Comparison of ENCODE assay signal across 1 cellular context in the genomic region with DNA sequence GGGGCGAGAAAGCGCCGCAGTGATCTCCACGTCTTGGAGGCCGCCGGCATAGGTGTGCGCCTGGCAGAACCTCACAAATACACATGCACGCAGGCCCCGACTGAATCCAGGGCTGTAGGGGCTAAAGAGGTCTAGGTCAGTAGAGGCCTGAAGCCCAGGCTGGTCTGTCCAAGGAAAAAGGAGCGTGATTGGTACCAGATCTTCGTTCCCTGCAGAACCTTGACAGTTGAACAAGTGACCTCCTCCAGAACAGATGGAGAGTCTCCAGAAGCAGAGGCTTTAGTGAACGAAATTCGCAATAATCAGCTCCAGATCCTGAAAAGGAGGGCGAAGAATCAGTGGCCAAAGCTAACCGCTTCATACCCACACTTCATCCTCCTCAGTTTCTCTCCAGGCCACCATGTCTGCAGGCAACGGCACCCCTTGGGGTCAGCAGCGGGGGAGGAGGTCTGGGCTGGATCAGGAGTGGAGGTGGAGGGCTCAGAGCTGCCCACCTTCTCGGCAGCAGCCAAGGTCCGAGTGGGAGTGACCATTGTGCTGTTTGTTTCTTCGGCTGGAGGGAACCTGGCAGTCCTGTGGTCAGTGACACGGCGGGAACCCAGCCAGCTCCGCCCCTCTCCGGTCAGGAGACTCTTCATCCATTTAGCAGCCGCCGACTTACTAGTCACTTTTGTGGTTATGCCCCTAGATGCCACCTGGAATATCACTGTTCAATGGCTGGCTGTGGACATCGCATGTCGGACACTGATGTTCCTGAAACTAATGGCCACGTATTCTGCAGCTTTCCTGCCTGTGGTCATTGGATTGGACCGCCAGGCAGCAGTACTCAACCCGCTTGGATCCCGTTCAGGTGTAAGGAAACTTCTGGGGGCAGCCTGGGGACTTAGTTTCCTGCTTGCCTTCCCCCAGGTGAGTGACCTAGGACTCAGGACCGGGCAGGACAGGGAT.
TF ChIP-seq lines count a peak whose summit lies in the region.

No MANE protein-coding gene starts in this region.

TF ChIP-seq in HEK293, 187 proteins besides CTCF, POLR2A, EP300 and RAD21 (continued from another document):
- TF ChIP-seq, protein P1, sequence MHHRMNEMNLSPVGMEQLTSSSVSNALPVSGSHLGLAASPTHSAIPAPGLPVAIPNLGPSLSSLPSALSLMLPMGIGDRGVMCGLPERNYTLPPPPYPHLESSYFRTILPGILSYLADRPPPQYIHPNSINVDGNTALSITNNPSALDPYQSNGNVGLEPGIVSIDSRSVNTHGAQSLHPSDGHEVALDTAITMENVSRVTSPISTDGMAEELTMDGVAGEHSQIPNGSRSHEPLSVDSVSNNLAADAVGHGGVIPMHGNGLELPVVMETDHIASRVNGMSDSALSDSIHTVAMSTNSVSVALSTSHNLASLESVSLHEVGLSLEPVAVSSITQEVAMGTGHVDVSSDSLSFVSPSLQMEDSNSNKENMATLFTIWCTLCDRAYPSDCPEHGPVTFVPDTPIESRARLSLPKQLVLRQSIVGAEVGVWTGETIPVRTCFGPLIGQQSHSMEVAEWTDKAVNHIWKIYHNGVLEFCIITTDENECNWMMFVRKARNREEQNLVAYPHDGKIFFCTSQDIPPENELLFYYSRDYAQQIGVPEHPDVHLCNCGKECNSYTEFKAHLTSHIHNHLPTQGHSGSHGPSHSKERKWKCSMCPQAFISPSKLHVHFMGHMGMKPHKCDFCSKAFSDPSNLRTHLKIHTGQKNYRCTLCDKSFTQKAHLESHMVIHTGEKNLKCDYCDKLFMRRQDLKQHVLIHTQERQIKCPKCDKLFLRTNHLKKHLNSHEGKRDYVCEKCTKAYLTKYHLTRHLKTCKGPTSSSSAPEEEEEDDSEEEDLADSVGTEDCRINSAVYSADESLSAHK (tag by site-specific recombination; IDR thresholded peaks at IDR 0.05), result no peak
- no peak for TF ChIP-seq HOXC10 (CRISPR knock-in tag; IDR thresholded peaks at IDR 0.05)
- no peak for TF ChIP-seq ZNF16 (tag by site-specific recombination; IDR thresholded peaks at IDR 0.05; ENCODE audit: low read depth)
- 0 out of 2 replicates have a peak, but pooled peaks have one; percentile 14 for TF ChIP-seq ZBTB17 (tag by site-specific recombination; IDR thresholded peaks at IDR 0.05)
- TF ChIP-seq ZNF843 (tag by site-specific recombination; IDR thresholded peaks at IDR 0.05), result no peak
- TF ChIP-seq, protein P2, sequence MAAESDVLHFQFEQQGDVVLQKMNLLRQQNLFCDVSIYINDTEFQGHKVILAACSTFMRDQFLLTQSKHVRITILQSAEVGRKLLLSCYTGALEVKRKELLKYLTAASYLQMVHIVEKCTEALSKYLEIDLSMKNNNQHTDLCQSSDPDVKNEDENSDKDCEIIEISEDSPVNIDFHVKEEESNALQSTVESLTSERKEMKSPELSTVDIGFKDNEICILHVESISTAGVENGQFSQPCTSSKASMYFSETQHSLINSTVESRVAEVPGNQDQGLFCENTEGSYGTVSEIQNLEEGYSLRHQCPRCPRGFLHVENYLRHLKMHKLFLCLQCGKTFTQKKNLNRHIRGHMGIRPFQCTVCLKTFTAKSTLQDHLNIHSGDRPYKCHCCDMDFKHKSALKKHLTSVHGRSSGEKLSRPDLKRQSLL (tag by site-specific recombination; IDR thresholded peaks at IDR 0.05), result peak; percentile 32; the same call in 1 of the 2 replicates
- TF ChIP-seq BCL11A (tag by site-specific recombination; IDR thresholded peaks at IDR 0.05; ENCODE audit: low read depth), result 0 out of 2 replicates have a peak, but pooled peaks have one; percentile 15
- TF ChIP-seq, protein P3, sequence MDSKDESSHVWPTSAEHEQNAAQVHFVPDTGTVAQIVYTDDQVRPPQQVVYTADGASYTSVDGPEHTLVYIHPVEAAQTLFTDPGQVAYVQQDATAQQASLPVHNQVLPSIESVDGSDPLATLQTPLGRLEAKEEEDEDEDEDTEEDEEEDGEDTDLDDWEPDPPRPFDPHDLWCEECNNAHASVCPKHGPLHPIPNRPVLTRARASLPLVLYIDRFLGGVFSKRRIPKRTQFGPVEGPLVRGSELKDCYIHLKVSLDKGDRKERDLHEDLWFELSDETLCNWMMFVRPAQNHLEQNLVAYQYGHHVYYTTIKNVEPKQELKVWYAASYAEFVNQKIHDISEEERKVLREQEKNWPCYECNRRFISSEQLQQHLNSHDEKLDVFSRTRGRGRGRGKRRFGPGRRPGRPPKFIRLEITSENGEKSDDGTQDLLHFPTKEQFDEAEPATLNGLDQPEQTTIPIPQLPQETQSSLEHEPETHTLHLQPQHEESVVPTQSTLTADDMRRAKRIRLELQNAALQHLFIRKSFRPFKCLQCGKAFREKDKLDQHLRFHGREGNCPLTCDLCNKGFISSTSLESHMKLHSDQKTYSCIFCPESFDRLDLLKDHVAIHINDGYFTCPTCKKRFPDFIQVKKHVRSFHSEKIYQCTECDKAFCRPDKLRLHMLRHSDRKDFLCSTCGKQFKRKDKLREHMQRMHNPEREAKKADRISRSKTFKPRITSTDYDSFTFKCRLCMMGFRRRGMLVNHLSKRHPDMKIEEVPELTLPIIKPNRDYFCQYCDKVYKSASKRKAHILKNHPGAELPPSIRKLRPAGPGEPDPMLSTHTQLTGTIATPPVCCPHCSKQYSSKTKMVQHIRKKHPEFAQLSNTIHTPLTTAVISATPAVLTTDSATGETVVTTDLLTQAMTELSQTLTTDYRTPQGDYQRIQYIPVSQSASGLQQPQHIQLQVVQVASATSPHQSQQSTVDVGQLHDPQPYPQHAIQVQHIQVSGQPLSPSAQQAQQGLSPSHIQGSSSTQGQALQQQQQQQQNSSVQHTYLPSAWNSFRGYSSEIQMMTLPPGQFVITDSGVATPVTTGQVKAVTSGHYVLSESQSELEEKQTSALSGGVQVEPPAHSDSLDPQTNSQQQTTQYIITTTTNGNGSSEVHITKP (tag by site-specific recombination; IDR thresholded peaks at IDR 0.05), result peak; percentile 72
- TF ChIP-seq ZFHX2 (tag by site-specific recombination; conservative IDR thresholded peaks at IDR 0.05), result peak; percentile 41
- TF ChIP-seq ZNF211 (tag by site-specific recombination; IDR thresholded peaks at IDR 0.05; ENCODE audit: low read depth), result no peak
- no peak for TF ChIP-seq ZNF335 (tag by site-specific recombination; conservative IDR thresholded peaks at IDR 0.05)
- no peak for TF ChIP-seq ZFP3 (tag by site-specific recombination; IDR thresholded peaks at IDR 0.05; ENCODE audit: low read depth)
- peak; percentile 88 for TF ChIP-seq ZNF600 (tag by site-specific recombination; IDR thresholded peaks at IDR 0.05)
